9 cellular contexts compared by ENCODE assay signal in genomic region chr3:62833538-62833937, GRCh38. TPM values are rescaled to one million over a fixed set of nuclear protein-coding genes. Genes with fewer than 3 reads are reported as not detected.
DNase-seq lines count a peak whose midpoint lies in the region; ATAC-seq and TF ChIP-seq lines count a peak whose summit lies in the region.
"Had no signal": no experiment of that assay in that cellular context is flagged by ENCODE, and none has a peak within 500 bp of the region (broad histone marks: within the 10 kb centered on the region; RNA-seq: fewer than 3 reads in every experiment).

No MANE protein-coding gene starts in this region.

- H3K9me3 ChIP-seq in gastrocnemius medialis (no peaks in the 10 kb centered on the region), adrenal gland (replicated peaks in 1 of 3) (no peaks in the 10 kb centered on the region), transverse colon (no peaks in the 10 kb centered on the region)

- intact Hi-C loops in gastrocnemius medialis (cut with DNase I; ENCODE audit: low total_unique reads): no loop called here
- intact Hi-C loops in adrenal gland (cut with DNase I): no loop called here
- intact Hi-C loops in transverse colon (cut with DNase I; ENCODE audit: low total_unique reads): no loop called here

- H3K27me3 ChIP-seq in kidney epithelial cell (ENCODE audit: control insufficient read depth, insufficient read depth, low read length) (no peaks in the 10 kb centered on the region), gastrocnemius medialis (no peaks in the 10 kb centered on the region), adrenal gland (no peaks in the 10 kb centered on the region), transverse colon (no peaks in the 10 kb centered on the region)

- in situ Hi-C loops in gastrocnemius medialis (cut with MboI; ENCODE audit: low sequenced_read_pairs in 4 of 4) (no loop called here), transverse colon (cut with MboI; ENCODE audit: low pct_ligation_motif_present in 1 of 4, low pct_unique_long_range_greater_than_20kb in 1 of 4, low sequenced_read_pairs in 3 of 4) (no loop called here)

- DNase-seq in D341Med (ENCODE audit: low spot score) (peak; percentile 54), HCEC 1CT (peak; percentile 28), kidney epithelial cell (ENCODE audit: low read depth) (no peak), gastrocnemius medialis (no peak), SKM-1 treated with dmso at 0.1 percent for 144 hours (lab: John Stamatoyannopoulos, UW; ENCODE audit: unreplicated experiment) (no peak), adrenal gland (no peak), transverse colon (no peak)
- DNase-seq: amygdala had no signal

- ATAC-seq in gastrocnemius medialis: no peak

- H3K36me3 ChIP-seq in kidney epithelial cell (ENCODE audit: control insufficient read depth, insufficient read depth, low read length): no peaks in the 10 kb centered on the region
- no peaks in the 10 kb centered on the region for H3K36me3 ChIP-seq in gastrocnemius medialis
- H3K36me3 ChIP-seq in adrenal gland (replicated peaks in 1 of 2): no peaks in the 10 kb centered on the region
- H3K36me3 ChIP-seq in transverse colon: no peaks in the 10 kb centered on the region

- peak; percentile 58 for TF ChIP-seq CTCF in VCaP (conservative IDR thresholded peaks at IDR 0.05)
- peak; percentile 42 for TF ChIP-seq CTCF in kidney epithelial cell (IDR thresholded peaks at IDR 0.05; ENCODE audit: insufficient read depth, low read length, poor library complexity, severe bottlenecking)
- no peak for TF ChIP-seq CTCF in gastrocnemius medialis (IDR thresholded peaks at IDR 0.05 in 4 of 5, conservative IDR thresholded peaks at IDR 0.05 in 1 of 5)
- peak in 2 of 6 experiments; percentile 13 to 24 for TF ChIP-seq CTCF in adrenal gland (IDR thresholded peaks at IDR 0.05)
- TF ChIP-seq CTCF in transverse colon (IDR thresholded peaks at IDR 0.05): no peak

- no peaks in the 10 kb centered on the region for H3K4me1 ChIP-seq in gastrocnemius medialis
- H3K4me1 ChIP-seq in adrenal gland (replicated peaks in 1 of 2): no peaks in the 10 kb centered on the region
- no peaks in the 10 kb centered on the region for H3K4me1 ChIP-seq in transverse colon

- no peak overlapping the region for H3K4me3 ChIP-seq in kidney epithelial cell (ENCODE audit: low read depth, low read length)
- H3K4me3 ChIP-seq in gastrocnemius medialis: no peak overlapping the region
- H3K4me3 ChIP-seq in adrenal gland: no peak overlapping the region
- H3K4me3 ChIP-seq in transverse colon: no peak overlapping the region

- TF ChIP-seq EP300 in transverse colon (IDR thresholded peaks at IDR 0.05; ENCODE audit: low read depth): no peak

- no peak overlapping the region for H3K27ac ChIP-seq in VCaP
- H3K27ac ChIP-seq in gastrocnemius medialis: no peak overlapping the region
- no peak overlapping the region for H3K27ac ChIP-seq in adrenal gland
- H3K27ac ChIP-seq in transverse colon: no peak overlapping the region

- no peak for TF ChIP-seq POLR2A in gastrocnemius medialis (IDR thresholded peaks at IDR 0.05)
- TF ChIP-seq POLR2A in adrenal gland (IDR thresholded peaks at IDR 0.05): no peak
- no peak for TF ChIP-seq POLR2A in transverse colon (IDR thresholded peaks at IDR 0.05)

RNA-seq across cellular contexts. Expression of gene CADPS, which starts 41.7 kb away (rescaled TPM):
- total RNA-seq in kidney epithelial cell (0.08 and 0.48 TPM in 2 replicates), gastrocnemius medialis (1 to 10 TPM in 1 of 4 donors, not detected in 3; 2.1 TPM), adrenal gland (10 to 100 TPM in 3 of 8 donors, 1 to 10 TPM in 1, under 1 TPM in 2, not detected in 2; 0.24 to 27.7 (median 6.3) TPM), transverse colon (10 to 100 TPM in 2 of 4 donors, 1 to 10 TPM in 2; 1.9 to 22.7 (median 8.9) TPM)
- polyA plus RNA-seq in adrenal gland: 10 to 100 TPM; 11.2 to 36.5 (median 17.2) TPM

Comparison
In these comparisons a context has a peak if more than half of its experiments do, and no peak if none do; other contexts are left out.
1. DNase-seq: peak in D341Med (single experiment) and HCEC 1CT (single experiment); none in kidney epithelial cell (single experiment), gastrocnemius medialis (0 of 2), SKM-1 treated with dmso at 0.1 percent for 144 hours (single experiment), adrenal gland (0 of 7) and transverse colon (single experiment).
2. CTCF ChIP-seq: peak in VCaP (single experiment) and kidney epithelial cell (single experiment); none in gastrocnemius medialis (0 of 5) and transverse colon (0 of 5).